ENCODE assay signal across 1 cellular context in the genomic region with DNA sequence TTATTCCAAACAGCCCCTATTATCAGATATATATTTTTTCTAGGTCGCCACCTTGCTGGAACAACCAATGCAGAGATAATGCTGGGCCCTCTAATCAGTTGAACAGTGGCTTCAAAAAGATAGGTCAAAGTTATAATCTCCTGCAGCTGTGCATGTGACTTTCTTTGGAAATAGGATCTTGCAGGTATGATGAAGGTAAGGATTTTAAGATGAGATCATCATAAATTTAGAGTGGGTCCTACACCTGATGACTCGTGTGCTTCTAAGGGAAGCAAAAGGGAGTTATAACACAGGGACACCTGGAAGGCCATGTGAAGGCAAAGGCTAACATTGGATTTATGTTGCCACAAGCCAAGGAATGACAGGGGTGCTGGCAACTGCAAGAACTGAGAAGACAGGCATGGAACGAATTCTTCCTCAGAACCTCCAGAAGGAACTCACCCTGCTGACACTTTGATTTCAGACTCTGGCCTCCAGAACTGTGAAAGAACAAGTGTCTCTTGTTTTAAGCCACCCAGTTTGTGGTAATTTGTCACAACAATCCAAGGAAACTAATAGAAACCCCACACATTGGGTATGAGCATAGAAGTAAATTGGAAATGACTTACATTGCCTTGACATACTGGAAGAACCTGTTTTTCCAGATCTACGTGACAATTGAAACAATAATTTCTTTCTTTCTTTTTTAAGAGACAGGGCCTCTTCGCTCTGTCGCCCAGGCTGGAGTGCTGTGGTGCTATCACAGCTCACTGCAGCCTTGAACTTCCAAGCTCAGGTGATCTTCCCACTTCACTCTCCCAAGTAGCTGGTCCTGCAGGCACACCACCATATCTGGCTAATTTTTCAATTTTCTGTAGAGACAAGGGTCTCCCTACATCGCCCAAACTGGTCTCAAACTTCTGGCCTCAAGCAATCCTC.
TF ChIP-seq lines count a peak whose summit lies in the region.

No MANE protein-coding gene starts in this region.

TF ChIP-seq in GM23338, 12 proteins besides CTCF, POLR2A, EP300 and RAD21 (continued from another document):
- TF ChIP-seq EZH2 (IDR thresholded peaks at IDR 0.05; ENCODE audit: low read depth, unreplicated experiment) (no peak), ZNF114 (CRISPR knock-in tag; IDR thresholded peaks at IDR 0.05) (no peak)
- TF ChIP-seq, protein P1, sequence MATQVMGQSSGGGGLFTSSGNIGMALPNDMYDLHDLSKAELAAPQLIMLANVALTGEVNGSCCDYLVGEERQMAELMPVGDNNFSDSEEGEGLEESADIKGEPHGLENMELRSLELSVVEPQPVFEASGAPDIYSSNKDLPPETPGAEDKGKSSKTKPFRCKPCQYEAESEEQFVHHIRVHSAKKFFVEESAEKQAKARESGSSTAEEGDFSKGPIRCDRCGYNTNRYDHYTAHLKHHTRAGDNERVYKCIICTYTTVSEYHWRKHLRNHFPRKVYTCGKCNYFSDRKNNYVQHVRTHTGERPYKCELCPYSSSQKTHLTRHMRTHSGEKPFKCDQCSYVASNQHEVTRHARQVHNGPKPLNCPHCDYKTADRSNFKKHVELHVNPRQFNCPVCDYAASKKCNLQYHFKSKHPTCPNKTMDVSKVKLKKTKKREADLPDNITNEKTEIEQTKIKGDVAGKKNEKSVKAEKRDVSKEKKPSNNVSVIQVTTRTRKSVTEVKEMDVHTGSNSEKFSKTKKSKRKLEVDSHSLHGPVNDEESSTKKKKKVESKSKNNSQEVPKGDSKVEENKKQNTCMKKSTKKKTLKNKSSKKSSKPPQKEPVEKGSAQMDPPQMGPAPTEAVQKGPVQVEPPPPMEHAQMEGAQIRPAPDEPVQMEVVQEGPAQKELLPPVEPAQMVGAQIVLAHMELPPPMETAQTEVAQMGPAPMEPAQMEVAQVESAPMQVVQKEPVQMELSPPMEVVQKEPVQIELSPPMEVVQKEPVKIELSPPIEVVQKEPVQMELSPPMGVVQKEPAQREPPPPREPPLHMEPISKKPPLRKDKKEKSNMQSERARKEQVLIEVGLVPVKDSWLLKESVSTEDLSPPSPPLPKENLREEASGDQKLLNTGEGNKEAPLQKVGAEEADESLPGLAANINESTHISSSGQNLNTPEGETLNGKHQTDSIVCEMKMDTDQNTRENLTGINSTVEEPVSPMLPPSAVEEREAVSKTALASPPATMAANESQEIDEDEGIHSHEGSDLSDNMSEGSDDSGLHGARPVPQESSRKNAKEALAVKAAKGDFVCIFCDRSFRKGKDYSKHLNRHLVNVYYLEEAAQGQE (IDR thresholded peaks at IDR 0.05; ENCODE audit: unreplicated experiment) = no peak
